Comparison of ENCODE assay signal across 19 cellular contexts in genomic region chr1:183105449-183105848, GRCh38.
DNase-seq lines count a peak whose midpoint lies in the region; ATAC-seq, FAIRE-seq and TF ChIP-seq lines count a peak whose summit lies in the region.
"Had no signal": no experiment of that assay in that cellular context is flagged by ENCODE, and none has a peak within 500 bp of the region (broad histone marks: within the 10 kb centered on the region; RNA-seq: fewer than 3 reads in every experiment).

No MANE protein-coding gene starts in this region.

- H3K27me3 ChIP-seq in AG04450 (ENCODE audit: control insufficient read depth, insufficient read depth, low read length) (no peaks in the 10 kb centered on the region), astrocyte (ENCODE audit: insufficient read depth, low read length) (no peaks in the 10 kb centered on the region)
- H3K27me3 ChIP-seq: ascending aorta, MG63, right lobe of liver, vagina had no signal

- H3K4me3 ChIP-seq in AG04450 (ENCODE audit: low read depth, low read length), result no peak overlapping the region
- H3K4me3 ChIP-seq in astrocyte (ENCODE audit: insufficient read depth, low read depth, low read length), result no peak overlapping the region
- H3K4me3 ChIP-seq: ascending aorta, MG63, right lobe of liver, vagina had no signal

- no peaks in the 10 kb centered on the region for H3K27me3 Mint-ChIP-seq in astrocyte (ENCODE audit: low read depth, unreplicated experiment)

- H3K79me2 ChIP-seq in astrocyte (ENCODE audit: insufficient read depth, low read length), result peaks cover 94% of the 10 kb centered on the region

- no peak overlapping the region for H2AFZ ChIP-seq in astrocyte (ENCODE audit: low read depth, low read length)

- POLR2A ChIA-PET in AG04450 (lab: Yijun Ruan, JAX), result interaction anchor here (0.7 to 1.4 kb wide), 5 partner anchors 21 to 162 kb away, joined by 3 to 10 read pairs (median 3); no protein-coding TSS in a partner anchor

- no peaks in the 10 kb centered on the region for H3K9me3 Mint-ChIP-seq in astrocyte (ENCODE audit: unreplicated experiment)

- peak overlapping the region; percentile 22 for H3K27ac ChIP-seq in AG04450 (ENCODE audit: low read depth, low read length)
- peak overlapping the region; percentile 37 for H3K27ac ChIP-seq in astrocyte (ENCODE audit: low read depth, low read length)
- H3K27ac ChIP-seq: right lobe of liver, vagina had no signal

- H3K4me1 ChIP-seq in astrocyte (ENCODE audit: insufficient read depth, low read length), result peaks cover 14% of the 10 kb centered on the region
- H3K4me1 ChIP-seq: right lobe of liver had no signal

- TF ChIP-seq CTCF in AG04450 (IDR thresholded peaks at IDR 0.05; ENCODE audit: low read depth, low read length) (no peak), astrocyte (IDR thresholded peaks at IDR 0.05; ENCODE audit: insufficient read depth, low read depth, low read length) (no peak), D721Med (IDR thresholded peaks at IDR 0.05; ENCODE audit: insufficient read depth, missing control alignments) (no peak)

- peaks cover 16% of the 10 kb centered on the region for H3K4me1 Mint-ChIP-seq in astrocyte (ENCODE audit: low read depth, unreplicated experiment)

- H3K9me3 ChIP-seq in AG04450 (ENCODE audit: control insufficient read depth, insufficient read depth, low read length), result no peaks in the 10 kb centered on the region
- no peaks in the 10 kb centered on the region for H3K9me3 ChIP-seq in astrocyte (ENCODE audit: insufficient read depth, low read depth, low read length)
- H3K9me3 ChIP-seq: ascending aorta, MG63, right lobe of liver, vagina had no signal

- H3K4me3 Mint-ChIP-seq in astrocyte (ENCODE audit: unreplicated experiment), result no peak overlapping the region

- no peak for DNase-seq in AG04450 (ENCODE audit: low read depth, low spot score)
- peak; percentile 53 for DNase-seq in LHCN-M2 (ENCODE audit: low read depth)
- DNase-seq in astrocyte (ENCODE audit: low read depth), result peak; percentile 73
- peak; percentile 72 for DNase-seq in iris pigment epithelial cell (ENCODE audit: low read depth)
- no peak for DNase-seq in RPMI8226
- no peak for DNase-seq in occipital lobe (lab: John Stamatoyannopoulos, UW)
- DNase-seq in D721Med (ENCODE audit: insufficient read length, low spot score), result no peak
- DNase-seq: activated CD4-positive, alpha-beta T cell treated with anti-CD3 and anti-CD28 coated beads for 48 hours; activated CD8-positive, alpha-beta memory T cell treated with anti-CD3 and anti-CD28 coated beads, Interleukin-2, amount 50 U/mL, for 48 hours; MG63; NCI-H2029 treated with DMSO at 0.1 percent for 48 hours; NCI-H510A treated with DMSO at 0.1 percent for 48 hours; PC-3; right lobe of liver; stimulated activated CD4-positive, alpha-beta T cell treated with anti-CD3 and anti-CD28 coated beads, Interleukin-2, amount 100 ng/mL, for 48 hours had no signal

- CTCF ChIA-PET in AG04450 (lab: Charles Lee), result interaction anchor here (1.0 kb wide), 1 partner anchor 143 kb away, joined by 4 read pairs; no protein-coding TSS in a partner anchor

- FAIRE-seq in astrocyte (lab: Jason Lieb, UNC) (no peak), D721Med (lab: Jason Lieb, UNC) (no peak)
- FAIRE-seq: TTC549 had no signal

- H3K36me3 Mint-ChIP-seq in astrocyte (ENCODE audit: low read depth, unreplicated experiment), result peaks cover 13% of the 10 kb centered on the region

- H3K4me2 ChIP-seq in astrocyte (ENCODE audit: low read length), result peak overlapping the region; percentile 25

- peaks cover 31% of the 10 kb centered on the region for H3K36me3 ChIP-seq in astrocyte (ENCODE audit: insufficient read depth, low read length)

- H3K9ac ChIP-seq in astrocyte (ENCODE audit: low read length), result no peak overlapping the region

- ATAC-seq in HG03521 (IDR thresholded peaks at IDR 0.05; ENCODE audit: unreplicated experiment), result no peak
- ATAC-seq: PC-3, right lobe of liver had no signal

- H4K20me1 ChIP-seq in astrocyte (ENCODE audit: insufficient read depth, low read length), result peaks cover 75% of the 10 kb centered on the region

- peak overlapping the region; percentile 44 for H3K27ac Mint-ChIP-seq in astrocyte (ENCODE audit: unreplicated experiment)

Comparison
In these comparisons a context has a peak if more than half of its experiments do, and no peak if none do; other contexts are left out.
1. DNase-seq: peak in LHCN-M2 (single experiment), astrocyte (single experiment) and iris pigment epithelial cell (single experiment); none in AG04450 (single experiment), RPMI8226 (single experiment), occipital lobe (single experiment) and D721Med (single experiment).